9 cellular contexts compared by ENCODE assay signal in genomic region chr5:56479701-56480304, GRCh38.
DNase-seq lines count a peak whose midpoint lies in the region; ATAC-seq, FAIRE-seq and TF ChIP-seq lines count a peak whose summit lies in the region.
"Had no signal": no experiment of that assay in that cellular context is flagged by ENCODE, and none has a peak within 500 bp of the region (broad histone marks: within the 10 kb centered on the region; RNA-seq: fewer than 3 reads in every experiment).

No MANE protein-coding gene starts in this region.

- no peaks in the 10 kb centered on the region for H3K27me3 Mint-ChIP-seq in IgD-negative memory B cell

- H3K36me3 Mint-ChIP-seq in IgD-negative memory B cell: peaks cover 2% of the 10 kb centered on the region

- TF ChIP-seq CTCF in lung (IDR thresholded peaks at IDR 0.05; ENCODE audit: control extremely low read depth, extremely low read depth): no peak

- peak overlapping the region; percentile 89 to 95 (median 92) for H3K27ac Mint-ChIP-seq in IgD-negative memory B cell

- DNase-seq in GM18507 (ENCODE audit: extremely low spot score, insufficient read length, low read depth) (no peak), lung (ENCODE audit: low spot score) (no peak), NCI-H1436 (lab: John Stamatoyannopoulos, UW) (no peak)

- no peaks in the 10 kb centered on the region for H3K36me3 ChIP-seq in lung (ENCODE audit: control insufficient read depth in 2 of 2, insufficient read depth in 2 of 2, low read length in 2 of 2)
- H3K36me3 ChIP-seq in thymus (ENCODE audit: control insufficient read depth, insufficient read depth): no peaks in the 10 kb centered on the region

- peak overlapping the region; percentile 83 to 96 (median 86) for H3K4me3 Mint-ChIP-seq in IgD-negative memory B cell

- FAIRE-seq in GM18507 (lab: Jason Lieb, UNC): peak; percentile 65

- H3K4me1 ChIP-seq in lung (ENCODE audit: control insufficient read depth in 2 of 2, insufficient read depth in 2 of 2, low read length in 2 of 2) (peaks cover 0 to 2% of the 10 kb centered on the region in 2 donors), thymus (ENCODE audit: control insufficient read depth, insufficient read depth, low read length) (peaks cover 5% of the 10 kb centered on the region)

- H3K4me1 Mint-ChIP-seq in IgD-negative memory B cell: peaks cover 38 to 45% (median 38%) of the 10 kb centered on the region in 3 donors

- H3K4me3 ChIP-seq in lung (no peak overlapping the region), thymus (ENCODE audit: low read length) (no peak overlapping the region)

- peaks cover 0 to 1% of the 10 kb centered on the region in 2 donors for H3K9me3 ChIP-seq in lung (ENCODE audit: control insufficient read depth in 2 of 2, insufficient read depth in 1 of 2, low read length in 1 of 2)
- H3K9me3 ChIP-seq in thymus (ENCODE audit: control insufficient read depth): no peaks in the 10 kb centered on the region

- H3K9me3 Mint-ChIP-seq in IgD-negative memory B cell: no peaks in the 10 kb centered on the region

- ATAC-seq in lung (ENCODE audit: insufficient read depth, low FRiP score) (no peak), GM21737 (IDR thresholded peaks at IDR 0.05; ENCODE audit: unreplicated experiment) (no peak), HG03521 (IDR thresholded peaks at IDR 0.05; ENCODE audit: unreplicated experiment) (no peak)

- H3K27ac ChIP-seq in angular gyrus (ENCODE audit: low read depth, low read length) (peak overlapping the region; percentile 54), lung (ENCODE audit: low read depth in 1 of 2, low read length in 1 of 2) (peak overlapping the region; percentile 70 to 90), thymus (ENCODE audit: low read depth) (peak overlapping the region; percentile 42)
- H3K27ac ChIP-seq: epithelial cell of prostate had no signal

- H3K27me3 ChIP-seq in lung (ENCODE audit: control insufficient read depth, insufficient read depth): no peaks in the 10 kb centered on the region
- H3K27me3 ChIP-seq in thymus (ENCODE audit: control insufficient read depth, insufficient read depth): peaks cover 11% of the 10 kb centered on the region

- 66 to 75% methylated on average over 12 of the region's 12 CpGs for WGBS in lung, 2 donors
- 88% methylated on average over 12 of the region's 12 CpGs for WGBS in thymus
